In genomic region chr20:33372993-33373441, GRCh38 we compare ENCODE assay signal across 10 cellular contexts. TPM values are rescaled to one million over a fixed set of nuclear protein-coding genes. Genes with fewer than 3 reads are reported as not detected.
DNase-seq lines count a peak whose midpoint lies in the region; ATAC-seq and TF ChIP-seq lines count a peak whose summit lies in the region.
"Had no signal": no experiment of that assay in that cellular context is flagged by ENCODE, and none has a peak within 500 bp of the region (broad histone marks: within the 10 kb centered on the region; RNA-seq: fewer than 3 reads in every experiment).

No MANE protein-coding gene starts in this region.

- no TSS peak for BruUV-seq in PC-3 (replicated peaks; lab: Mats Ljungman, UMichigan)

- DNase-seq in Caki2 (ENCODE audit: low read depth) = peak; percentile 66
- no peak for DNase-seq in PC-3
- no peak for DNase-seq in effector memory CD8-positive, alpha-beta T cell
- DNase-seq in renal cortical epithelial cell (ENCODE audit: low read depth) = peak; percentile 66
- DNase-seq in endodermal cell = no peak
- no peak for DNase-seq in erythroblast (lab: John Stamatoyannopoulos, UW)
- DNase-seq: GDM1; SJCRH30; stimulated activated CD4-positive, alpha-beta T cell treated with anti-CD3 and anti-CD28 coated beads, Interleukin-4, amount 100 ng/mL, for 24 hours had no signal

- peak overlapping the region in 1 of 2 donors; percentile 3 for H3K4me3 Mint-ChIP-seq in effector memory CD8-positive, alpha-beta T cell
- H3K4me3 Mint-ChIP-seq in endodermal cell = no peak overlapping the region

- CTCF ChIA-PET in PC-3 (lab: Charles Lee) = interaction anchor here (0.6 kb wide), 1 partner anchor 42 kb away, joined by 4 read pairs; no protein-coding TSS in a partner anchor

- no peaks in the 10 kb centered on the region for H3K9me3 Mint-ChIP-seq in effector memory CD8-positive, alpha-beta T cell
- no peaks in the 10 kb centered on the region for H3K9me3 Mint-ChIP-seq in endodermal cell

- no peaks in the 10 kb centered on the region for H3K27me3 Mint-ChIP-seq in effector memory CD8-positive, alpha-beta T cell
- H3K27me3 Mint-ChIP-seq in endodermal cell (ENCODE audit: insufficient read depth) = no peaks in the 10 kb centered on the region

- peak overlapping the region; percentile 74 for H3K4me2 ChIP-seq in PC-3 (ENCODE audit: low read length)

- H3K9me3 ChIP-seq in PC-3 (ENCODE audit: low read length) (no peaks in the 10 kb centered on the region), endodermal cell (ENCODE audit: control insufficient read depth, low read length) (peaks cover 7% of the 10 kb centered on the region)
- H3K9me3 ChIP-seq: SJCRH30 had no signal

- POLR2A ChIA-PET in PC-3 (lab: Charles Lee; ENCODE audit: unreplicated experiment) = no interaction called here

- no peak overlapping the region for H3K4me3 ChIP-seq in PC-3 (ENCODE audit: low read length)
- H3K4me3 ChIP-seq in endodermal cell (ENCODE audit: low read length) = no peak overlapping the region
- H3K4me3 ChIP-seq: SJCRH30 had no signal

- H4K20me1 ChIP-seq in PC-3 (ENCODE audit: low read length) = peaks cover 6% of the 10 kb centered on the region; the same call in 1 of the 2 replicates

- no peak overlapping the region for H3K9ac ChIP-seq in PC-3 (ENCODE audit: low read length)
- no peak overlapping the region for H3K9ac ChIP-seq in endodermal cell (ENCODE audit: extremely low read depth, low read length, poor library complexity, severe bottlenecking)

- H3K27ac ChIP-seq in PC-3 (ENCODE audit: low read length) (peak overlapping the region; percentile 49), endodermal cell (ENCODE audit: low read depth, low read length) (no peak overlapping the region)
- H3K27ac ChIP-seq: SJCRH30 had no signal

- no peaks in the 10 kb centered on the region for H3K27me3 ChIP-seq in PC-3 (ENCODE audit: low read length)
- H3K27me3 ChIP-seq in endodermal cell (ENCODE audit: control insufficient read depth, insufficient read depth, low read length, poor library complexity, severe bottlenecking) = no peaks in the 10 kb centered on the region
- H3K27me3 ChIP-seq: SJCRH30 had no signal

- no peaks in the 10 kb centered on the region for H3K9me2 ChIP-seq in PC-3 (replicated peaks; ENCODE audit: low read length)

- H3K27ac Mint-ChIP-seq in effector memory CD8-positive, alpha-beta T cell = peak overlapping the region; percentile 86 to 95
- no peak overlapping the region for H3K27ac Mint-ChIP-seq in endodermal cell

- H2AFZ ChIP-seq in PC-3 (ENCODE audit: low read length) = no peak overlapping the region

- no peak for TF ChIP-seq POLR2A in erythroblast (IDR thresholded peaks at IDR 0.05; ENCODE audit: low read length)

- peaks cover 29% of the 10 kb centered on the region for H3K4me1 ChIP-seq in PC-3 (ENCODE audit: insufficient read depth, low read length)
- no peaks in the 10 kb centered on the region for H3K4me1 ChIP-seq in endodermal cell (ENCODE audit: control insufficient read depth, insufficient read depth, low read length)
- H3K4me1 ChIP-seq: SJCRH30 had no signal

- 85 to 100% methylated on average over 1 to 4 of the region's 4 CpGs for WGBS in endodermal cell (ENCODE audit: insufficient coverage in 1 of 2, insufficient read length in 1 of 2), 2 experiments

- H3K36me3 Mint-ChIP-seq in effector memory CD8-positive, alpha-beta T cell (ENCODE audit: insufficient read depth) = peaks cover 42% of the 10 kb centered on the region
- peaks cover 69% of the 10 kb centered on the region for H3K36me3 Mint-ChIP-seq in endodermal cell (ENCODE audit: low read depth)

- H3K36me3 ChIP-seq in PC-3 (ENCODE audit: low read depth, low read length) = peaks cover 38% of the 10 kb centered on the region
- H3K36me3 ChIP-seq in endodermal cell (ENCODE audit: control insufficient read depth, insufficient read depth, low read length) = peaks cover 54% of the 10 kb centered on the region

- intact Hi-C loops in PC-3 (cut with micrococcal nuclease) = no loop called here

- TF ChIP-seq CTCF in PC-3 (conservative IDR thresholded peaks at IDR 0.05; ENCODE audit: low read depth, low read length) = no peak
- no peak for TF ChIP-seq CTCF in endodermal cell (conservative IDR thresholded peaks at IDR 0.05)

- H3K79me2 ChIP-seq in PC-3 (ENCODE audit: low read length) = no peaks in the 10 kb centered on the region

- peaks cover 17 to 23% of the 10 kb centered on the region in 2 donors for H3K4me1 Mint-ChIP-seq in effector memory CD8-positive, alpha-beta T cell (ENCODE audit: low read depth in 2 of 2)
- H3K4me1 Mint-ChIP-seq in endodermal cell = no peaks in the 10 kb centered on the region

- ATAC-seq in PC-3 (no peak), GM18907 (IDR thresholded peaks at IDR 0.05; ENCODE audit: unreplicated experiment) (no peak)
- ATAC-seq in effector memory CD8-positive, alpha-beta T cell (replicated peaks) = no peak

- H3F3A ChIP-seq in PC-3 (ENCODE audit: low read length, unreplicated experiment) = peaks cover 10% of the 10 kb centered on the region

- in situ Hi-C loops in Caki2 (cut with HindIII; ENCODE audit: low pct_unique_long_range_greater_than_20kb, low sequenced_read_pairs) = no loop called here

RNA-seq across cellular contexts. Expression of gene CDK5RAP1, which starts 28.3 kb away (rescaled TPM):
- 31.0 and 32.3 TPM in 2 replicates for total RNA-seq in Caki2 (2014; rRNA removed; shearing (Covaris generic); ENCODE audit: low replicate concordance)
- total RNA-seq in PC-3 (2014; rRNA removed) (31.2 and 53.4 TPM in 2 replicates), renal cortical epithelial cell (24.4 and 41.7 TPM in 2 replicates), endodermal cell (10 to 100 TPM; 45.2 to 59.7 TPM)
- polyA plus RNA-seq in endodermal cell (2013, experiment 1 of 2) = 42.4 TPM
- polyA plus RNA-seq in endodermal cell (2013, experiment 2 of 2) = 32.4 TPM

Comparison
In these comparisons a context has a peak if more than half of its experiments do, and no peak if none do; other contexts are left out.
1. DNase-seq: peak in Caki2 (single experiment) and renal cortical epithelial cell (single experiment); none in PC-3 (single experiment), effector memory CD8-positive, alpha-beta T cell (0 of 3), endodermal cell (single experiment) and erythroblast (0 of 2).